Comparison of ENCODE assay signal across 1 cellular context in the genomic region with DNA sequence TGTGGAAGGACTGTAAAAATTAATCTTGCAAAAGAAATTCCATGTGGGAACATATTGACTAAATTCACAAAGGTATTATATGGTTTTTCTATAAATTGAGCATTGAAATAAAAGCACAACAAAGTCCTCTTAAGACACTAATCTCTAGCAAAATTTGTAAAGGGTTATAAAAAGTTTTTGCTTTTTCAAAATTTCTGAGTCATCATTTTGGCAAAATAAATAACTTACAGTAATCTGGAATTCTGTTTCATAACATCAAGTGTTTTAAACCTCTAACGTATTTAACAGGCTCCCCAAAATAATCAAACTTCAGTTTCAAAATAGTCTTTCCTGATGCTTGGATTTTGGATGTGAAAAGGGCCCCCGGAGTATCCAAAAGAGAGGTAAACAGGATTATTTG.
TF ChIP-seq lines count a peak whose summit lies in the region.

No MANE protein-coding gene starts in this region.

TF ChIP-seq in GM23338, 12 proteins besides CTCF, POLR2A, EP300 and RAD21:
- TF ChIP-seq, protein P1, sequence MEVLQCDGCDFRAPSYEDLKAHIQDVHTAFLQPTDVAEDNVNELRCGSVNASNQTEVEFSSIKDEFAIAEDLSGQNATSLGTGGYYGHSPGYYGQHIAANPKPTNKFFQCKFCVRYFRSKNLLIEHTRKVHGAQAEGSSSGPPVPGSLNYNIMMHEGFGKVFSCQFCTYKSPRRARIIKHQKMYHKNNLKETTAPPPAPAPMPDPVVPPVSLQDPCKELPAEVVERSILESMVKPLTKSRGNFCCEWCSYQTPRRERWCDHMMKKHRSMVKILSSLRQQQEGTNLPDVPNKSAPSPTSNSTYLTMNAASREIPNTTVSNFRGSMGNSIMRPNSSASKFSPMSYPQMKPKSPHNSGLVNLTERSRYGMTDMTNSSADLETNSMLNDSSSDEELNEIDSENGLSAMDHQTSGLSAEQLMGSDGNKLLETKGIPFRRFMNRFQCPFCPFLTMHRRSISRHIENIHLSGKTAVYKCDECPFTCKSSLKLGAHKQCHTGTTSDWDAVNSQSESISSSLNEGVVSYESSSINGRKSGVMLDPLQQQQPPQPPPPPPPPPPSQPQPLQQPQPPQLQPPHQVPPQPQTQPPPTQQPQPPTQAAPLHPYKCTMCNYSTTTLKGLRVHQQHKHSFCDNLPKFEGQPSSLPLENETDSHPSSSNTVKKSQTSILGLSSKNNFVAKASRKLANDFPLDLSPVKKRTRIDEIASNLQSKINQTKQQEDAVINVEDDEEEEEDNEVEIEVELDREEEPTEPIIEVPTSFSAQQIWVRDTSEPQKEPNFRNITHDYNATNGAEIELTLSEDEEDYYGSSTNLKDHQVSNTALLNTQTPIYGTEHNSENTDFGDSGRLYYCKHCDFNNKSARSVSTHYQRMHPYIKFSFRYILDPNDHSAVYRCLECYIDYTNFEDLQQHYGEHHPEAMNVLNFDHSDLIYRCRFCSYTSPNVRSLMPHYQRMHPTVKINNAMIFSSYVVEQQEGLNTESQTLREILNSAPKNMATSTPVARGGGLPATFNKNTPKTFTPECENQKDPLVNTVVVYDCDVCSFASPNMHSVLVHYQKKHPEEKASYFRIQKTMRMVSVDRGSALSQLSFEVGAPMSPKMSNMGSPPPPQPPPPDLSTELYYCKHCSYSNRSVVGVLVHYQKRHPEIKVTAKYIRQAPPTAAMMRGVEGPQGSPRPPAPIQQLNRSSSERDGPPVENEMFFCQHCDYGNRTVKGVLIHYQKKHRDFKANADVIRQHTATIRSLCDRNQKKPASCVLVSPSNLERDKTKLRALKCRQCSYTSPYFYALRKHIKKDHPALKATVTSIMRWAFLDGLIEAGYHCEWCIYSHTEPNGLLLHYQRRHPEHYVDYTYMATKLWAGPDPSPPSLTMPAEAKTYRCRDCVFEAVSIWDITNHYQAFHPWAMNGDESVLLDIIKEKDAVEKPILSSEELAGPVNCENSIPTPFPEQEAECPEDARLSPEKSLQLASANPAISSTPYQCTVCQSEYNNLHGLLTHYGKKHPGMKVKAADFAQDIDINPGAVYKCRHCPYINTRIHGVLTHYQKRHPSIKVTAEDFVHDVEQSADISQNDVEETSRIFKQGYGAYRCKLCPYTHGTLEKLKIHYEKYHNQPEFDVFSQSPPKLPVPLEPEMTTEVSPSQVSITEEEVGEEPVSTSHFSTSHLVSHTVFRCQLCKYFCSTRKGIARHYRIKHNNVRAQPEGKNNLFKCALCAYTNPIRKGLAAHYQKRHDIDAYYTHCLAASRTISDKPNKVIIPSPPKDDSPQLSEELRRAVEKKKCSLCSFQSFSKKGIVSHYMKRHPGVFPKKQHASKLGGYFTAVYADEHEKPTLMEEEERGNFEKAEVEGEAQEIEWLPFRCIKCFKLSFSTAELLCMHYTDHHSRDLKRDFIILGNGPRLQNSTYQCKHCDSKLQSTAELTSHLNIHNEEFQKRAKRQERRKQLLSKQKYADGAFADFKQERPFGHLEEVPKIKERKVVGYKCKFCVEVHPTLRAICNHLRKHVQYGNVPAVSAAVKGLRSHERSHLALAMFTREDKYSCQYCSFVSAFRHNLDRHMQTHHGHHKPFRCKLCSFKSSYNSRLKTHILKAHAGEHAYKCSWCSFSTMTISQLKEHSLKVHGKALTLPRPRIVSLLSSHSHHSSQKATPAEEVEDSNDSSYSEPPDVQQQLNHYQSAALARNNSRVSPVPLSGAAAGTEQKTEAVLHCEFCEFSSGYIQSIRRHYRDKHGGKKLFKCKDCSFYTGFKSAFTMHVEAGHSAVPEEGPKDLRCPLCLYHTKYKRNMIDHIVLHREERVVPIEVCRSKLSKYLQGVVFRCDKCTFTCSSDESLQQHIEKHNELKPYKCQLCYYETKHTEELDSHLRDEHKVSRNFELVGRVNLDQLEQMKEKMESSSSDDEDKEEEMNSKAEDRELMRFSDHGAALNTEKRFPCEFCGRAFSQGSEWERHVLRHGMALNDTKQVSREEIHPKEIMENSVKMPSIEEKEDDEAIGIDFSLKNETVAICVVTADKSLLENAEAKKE (CRISPR knock-in tag; IDR thresholded peaks at IDR 0.05): no peak
- no peak for TF ChIP-seq EZH2 (IDR thresholded peaks at IDR 0.05; ENCODE audit: low read depth, unreplicated experiment)
- no peak for TF ChIP-seq REST (IDR thresholded peaks at IDR 0.05; ENCODE audit: unreplicated experiment)
- TF ChIP-seq NANOG (IDR thresholded peaks at IDR 0.05; ENCODE audit: borderline replicate concordance): no peak
- no peak for TF ChIP-seq ZNF114 (CRISPR knock-in tag; IDR thresholded peaks at IDR 0.05)
- TF ChIP-seq ZNF331 (CRISPR knock-in tag; IDR thresholded peaks at IDR 0.05; ENCODE audit: low read depth): no peak
- no peak for TF ChIP-seq EZH2phosphoT487 (IDR thresholded peaks at IDR 0.05; ENCODE audit: unreplicated experiment)
- no peak for TF ChIP-seq ETS1 (IDR thresholded peaks at IDR 0.05)
- TF ChIP-seq JUNB (IDR thresholded peaks at IDR 0.05; ENCODE audit: unreplicated experiment): no peak
- TF ChIP-seq POLR2AphosphoS5 (IDR thresholded peaks at IDR 0.05; ENCODE audit: low read depth): no peak
- TF ChIP-seq CREB1 (CRISPR knock-in tag; IDR thresholded peaks at IDR 0.05; ENCODE audit: low read depth): no peak
